Comparison of ENCODE assay signal across 35 cellular contexts in the genomic region with DNA sequence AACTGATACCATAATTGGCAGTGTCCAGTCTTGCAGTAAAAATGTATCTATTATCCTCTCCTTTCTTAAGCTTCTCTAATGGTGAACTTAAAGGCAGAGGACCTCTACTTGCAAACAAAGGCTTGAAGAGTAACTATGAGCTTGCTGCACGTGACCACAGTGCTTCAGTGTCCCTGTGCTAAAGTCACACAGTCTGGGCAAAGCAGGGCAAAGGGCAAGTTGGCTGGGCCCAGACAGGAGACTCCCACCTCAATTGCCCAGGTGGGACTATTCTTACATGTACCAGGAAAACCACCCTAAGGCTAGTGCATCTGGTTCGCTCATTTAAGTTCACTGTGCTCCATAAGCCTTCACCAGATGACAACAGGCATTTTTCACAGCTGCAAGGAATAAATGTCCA.
DNase-seq lines count a peak whose midpoint lies in the region; ATAC-seq, FAIRE-seq and TF ChIP-seq lines count a peak whose summit lies in the region.
"Had no signal": no experiment of that assay in that cellular context is flagged by ENCODE, and none has a peak within 500 bp of the region (broad histone marks: within the 10 kb centered on the region; RNA-seq: fewer than 3 reads in every experiment).

No MANE protein-coding gene starts in this region.

- intact Hi-C loops in HepG2 (cut with micrococcal nuclease; ENCODE audit: unreplicated experiment), result no loop called here
- intact Hi-C loops in right lobe of liver (cut with DNase I), result no loop called here
- intact Hi-C loops in K562 (cut with micrococcal nuclease), result no loop called here
- intact Hi-C loops in esophagus muscularis mucosa (cut with DNase I), result no loop called here

- TF ChIP-seq CTCF in HepG2 (CRISPR knock-in tag; IDR thresholded peaks at IDR 0.05), result no peak
- TF ChIP-seq CTCF in right lobe of liver (IDR thresholded peaks at IDR 0.05), result no peak
- no peak for TF ChIP-seq CTCF in K562 (IDR thresholded peaks at IDR 0.05 in 2 of 3, conservative IDR thresholded peaks at IDR 0.05 in 1 of 3; ENCODE audit: insufficient read depth in 2 of 3, low read depth in 1 of 3, low read length in 3 of 3)
- no peak for TF ChIP-seq CTCF in esophagus muscularis mucosa (IDR thresholded peaks at IDR 0.05)

- H2AFZ ChIP-seq in HepG2 (ENCODE audit: low read length) (no peak overlapping the region), K562 (ENCODE audit: low read depth, low read length) (no peak overlapping the region)

- TF ChIP-seq RAD21 in HepG2 (CRISPR knock-in tag; IDR thresholded peaks at IDR 0.05) (no peak), K562 (CRISPR knock-in tag; conservative IDR thresholded peaks at IDR 0.05 in 1 of 2, IDR thresholded peaks at IDR 0.05 in 1 of 2) (no peak)

- H3K27ac ChIP-seq in HepG2 (ENCODE audit: extremely low read length, insufficient read depth, low read length) (no peak overlapping the region), right lobe of liver (no peak overlapping the region), K562 (ENCODE audit: extremely low read depth, low read depth, low read length) (no peak overlapping the region), esophagus muscularis mucosa (replicated peaks in 1 of 4) (no peak overlapping the region), small intestine (ENCODE audit: low read depth in 1 of 2, low read length in 1 of 2) (no peak overlapping the region)
- H3K27ac ChIP-seq: 22Rv1; A549; BLaER1; BLaER1 treated with 17β-estradiol and CSF1 and Interleukin-3, amounts not matched to agents 10 nM and 100 nM; C4-2B had no signal

- peaks cover 35% of the 10 kb centered on the region for H3K4me1 ChIP-seq in HepG2 (ENCODE audit: insufficient read depth, low read length)
- H3K4me1 ChIP-seq in right lobe of liver, result no peaks in the 10 kb centered on the region
- H3K4me1 ChIP-seq in K562 (replicated peaks in 1 of 2; ENCODE audit: control insufficient read depth in 2 of 2, insufficient read depth in 2 of 2, low read length in 2 of 2), result no peaks in the 10 kb centered on the region
- no peaks in the 10 kb centered on the region for H3K4me1 ChIP-seq in esophagus muscularis mucosa
- no peaks in the 10 kb centered on the region for H3K4me1 ChIP-seq in small intestine (ENCODE audit: control insufficient read depth in 2 of 2, insufficient read depth in 1 of 2, low read depth in 1 of 2, low read length in 1 of 2)
- H3K4me1 ChIP-seq: A549, BE2C had no signal

- H3K4me2 ChIP-seq in HepG2 (ENCODE audit: low read depth, low read length) (0 out of 2 replicates have a peak overlapping the region, but pooled peaks have one; percentile 2), K562 (ENCODE audit: insufficient read depth, low read length) (no peak overlapping the region)
- H3K4me2 ChIP-seq: A549; BLaER1; BLaER1 treated with 17β-estradiol and CSF1 and Interleukin-3, amounts not matched to agents 10 nM and 100 nM had no signal

- H3K36me3 ChIP-seq in HepG2 (replicated peaks in 1 of 2; ENCODE audit: control insufficient read depth in 1 of 2, insufficient read depth in 2 of 2, low read length in 2 of 2) (no peaks in the 10 kb centered on the region), right lobe of liver (no peaks in the 10 kb centered on the region), K562 (ENCODE audit: control insufficient read depth, insufficient read depth, low read length) (no peaks in the 10 kb centered on the region), esophagus muscularis mucosa (no peaks in the 10 kb centered on the region), small intestine (ENCODE audit: control insufficient read depth in 2 of 2, insufficient read depth in 2 of 2, low read length in 2 of 2) (no peaks in the 10 kb centered on the region)
- H3K36me3 ChIP-seq: BE2C; BLaER1; BLaER1 treated with 17β-estradiol and CSF1 and Interleukin-3, amounts not matched to agents 10 nM and 100 nM had no signal

- in situ Hi-C loops in HepG2 (cut with HindIII; ENCODE audit: extremely low pct_ligation_motif_present, low pct_unique_long_range_greater_than_20kb) (no loop called here), K562 (cut with MboI) (no loop called here)

- BruUV-seq in HepG2 (replicated peaks; lab: Mats Ljungman, UMichigan), result no TSS peak
- no TSS peak for BruUV-seq in K562 (replicated peaks; lab: Mats Ljungman, UMichigan)

- POLR2A ChIA-PET in HepG2 (lab: Yijun Ruan, JAX) (no interaction called here), K562 (lab: Yijun Ruan, JAX) (interaction anchor here (0.8 kb wide), 1 partner anchor 1525 kb away, joined by 3 read pairs; no protein-coding TSS in a partner anchor)

- CTCF ChIA-PET in HepG2 (lab: Yijun Ruan, JAX; ENCODE audit: low intra/inter-chr PET ratio, low total read pairs) (no interaction called here), K562 (lab: Yijun Ruan, JAX; ENCODE audit: low intra/inter-chr PET ratio) (no interaction called here)

- DNase-seq in HepG2 (ENCODE audit: low spot score) (peak; percentile 20), right lobe of liver (no peak), K562 (ENCODE audit: extremely low read depth in 1 of 4, low spot score in 3 of 4) (no peak), esophagus muscularis mucosa (ENCODE audit: extremely low spot score) (peak; percentile 72), small intestine (peak; percentile 9), RPMI8226 (no peak)
- DNase-seq: 8988T; ACHN; AML-193; BE2C; C1 segment of cervical spinal cord; Caco-2; Calu3; CD4-positive, alpha-beta memory T cell; CD4-positive, alpha-beta T cell; CD4-positive, CD25-positive, alpha-beta regulatory T cell; CD8-positive, alpha-beta memory T cell; CD8-positive, alpha-beta T cell; COR-L47; DMS 273 treated with DMSO at 0.1 percent for 48 hours; DMS153; DMS53; DMS79; DMS79 treated with DMSO at 0.1 percent for 48 hours; DND-41; EL had no signal

- WGBS in HepG2 (ENCODE audit: low lambda C conversion rate), result 46% methylated on average over 2 of the region's 2 CpGs
- WGBS in right lobe of liver (ENCODE audit: insufficient coverage, low coverage, low lambda C conversion rate, missing lambda C conversion rate), result no CpG with 5 or more reads among the region's 2 CpGs
- WGBS in K562 (ENCODE audit: insufficient coverage, low coverage, missing lambda C conversion rate), result 0% methylated on average over 2 of the region's 2 CpGs
- WGBS in esophagus muscularis mucosa, result 64% methylated on average over 2 of the region's 2 CpGs
- WGBS in small intestine, 3 donors, result 63 to 80% (median 75%) methylated on average over 2 of the region's 2 CpGs

- H3K9ac ChIP-seq in HepG2 (ENCODE audit: insufficient read depth, low read depth, low read length) (no peak overlapping the region), K562 (ENCODE audit: insufficient read depth in 1 of 2, low read depth in 2 of 2, low read length in 2 of 2) (no peak overlapping the region)
- H3K9ac ChIP-seq: BLaER1; BLaER1 treated with 17β-estradiol and CSF1 and Interleukin-3, amounts not matched to agents 10 nM and 100 nM had no signal

- TF ChIP-seq EP300 in HepG2 (IDR thresholded peaks at IDR 0.05; ENCODE audit: low read depth in 2 of 2, low read length in 2 of 2) (no peak), HepG2 (CRISPR knock-in tag; IDR thresholded peaks at IDR 0.05; ENCODE audit: borderline replicate concordance) (no peak), K562 (IDR thresholded peaks at IDR 0.05; ENCODE audit: low read length) (no peak), esophagus muscularis mucosa (IDR thresholded peaks at IDR 0.05) (no peak)

- H4K20me1 ChIP-seq in HepG2 (ENCODE audit: insufficient read depth, low read length) (no peaks in the 10 kb centered on the region), K562 (replicated peaks; ENCODE audit: control insufficient read depth, insufficient read depth, low read length) (no peaks in the 10 kb centered on the region; the same call in 1 of the 2 replicates)
- H4K20me1 ChIP-seq: BLaER1; BLaER1 treated with 17β-estradiol and CSF1 and Interleukin-3, amounts not matched to agents 10 nM and 100 nM had no signal

- FAIRE-seq in HepG2 (lab: Jason Lieb, UNC) (no peak), K562 (lab: Jason Lieb, UNC) (no peak), small intestine (lab: Jason Lieb, UNC) (no peak)
- FAIRE-seq: A204.1, A549, D721Med had no signal

- H3K79me2 ChIP-seq in HepG2 (ENCODE audit: insufficient read depth, low read length) (no peaks in the 10 kb centered on the region), K562 (ENCODE audit: control insufficient read depth, insufficient read depth, low read length) (no peaks in the 10 kb centered on the region)

- H3K4me3 ChIP-seq in HepG2 (replicated peaks in 1 of 3; ENCODE audit: insufficient read depth in 1 of 3, low read depth in 2 of 3, low read length in 3 of 3), result no peak overlapping the region
- H3K4me3 ChIP-seq in right lobe of liver, result no peak overlapping the region
- no peak overlapping the region for H3K4me3 ChIP-seq in K562
- no peak overlapping the region for H3K4me3 ChIP-seq in esophagus muscularis mucosa
- no peak overlapping the region for H3K4me3 ChIP-seq in small intestine (ENCODE audit: low read depth in 1 of 2, low read length in 2 of 2)
- H3K4me3 ChIP-seq: A549; BLaER1; BLaER1 treated with 17β-estradiol and CSF1 and Interleukin-3, amounts not matched to agents 10 nM and 100 nM had no signal

- no peak for TF ChIP-seq POLR2A in HepG2 (IDR thresholded peaks at IDR 0.05; ENCODE audit: insufficient read depth in 1 of 2, low read depth in 2 of 2, low read length in 2 of 2)
- TF ChIP-seq POLR2A in right lobe of liver (IDR thresholded peaks at IDR 0.05), result no peak
- no peak for TF ChIP-seq POLR2A in K562 (conservative IDR thresholded peaks at IDR 0.05)
- TF ChIP-seq POLR2A in esophagus muscularis mucosa (IDR thresholded peaks at IDR 0.05; ENCODE audit: low read depth), result no peak

- H3K27me3 ChIP-seq in HepG2 (ENCODE audit: control insufficient read depth in 1 of 2, insufficient read depth in 2 of 2, low read length in 2 of 2) (peaks cover 0 to 2% of the 10 kb centered on the region in 2 experiments; a peak in 1 of 5 replicates), right lobe of liver (no peaks in the 10 kb centered on the region), K562 (ENCODE audit: control insufficient read depth in 2 of 2, insufficient read depth in 2 of 2, low read length in 2 of 2) (peaks cover 4 to 10% of the 10 kb centered on the region in 2 experiments), esophagus muscularis mucosa (peaks cover 0 to 15% (median 0%) of the 10 kb centered on the region in 4 donors), small intestine (ENCODE audit: control insufficient read depth in 2 of 2, insufficient read depth in 2 of 2, low read length in 2 of 2) (no peaks in the 10 kb centered on the region)
- H3K27me3 ChIP-seq: BE2C, BLaER1 had no signal

- H3K9me1 ChIP-seq in K562 (ENCODE audit: control insufficient read depth, insufficient read depth, low read length), result no peaks in the 10 kb centered on the region

- H3K9me3 ChIP-seq in HepG2 (ENCODE audit: low read length), result no peaks in the 10 kb centered on the region
- H3K9me3 ChIP-seq in right lobe of liver, result no peaks in the 10 kb centered on the region
- H3K9me3 ChIP-seq in K562 (replicated peaks; ENCODE audit: control insufficient read depth, insufficient read depth, low read depth, low read length), result no peaks in the 10 kb centered on the region
- H3K9me3 ChIP-seq in esophagus muscularis mucosa, result no peaks in the 10 kb centered on the region
- H3K9me3 ChIP-seq in small intestine (ENCODE audit: control insufficient read depth, low read depth), result no peaks in the 10 kb centered on the region
- H3K9me3 ChIP-seq: A549; BE2C; BLaER1; BLaER1 treated with 17β-estradiol and CSF1 and Interleukin-3, amounts not matched to agents 10 nM and 100 nM; Caco-2 had no signal

- ATAC-seq in HepG2 (peak; percentile 51; the same call in 2 of the 3 replicates), right lobe of liver (no peak), K562 (no peak), GM18511 (IDR thresholded peaks at IDR 0.05; ENCODE audit: unreplicated experiment) (no peak), HG02798 (IDR thresholded peaks at IDR 0.05; ENCODE audit: poor library complexity, unreplicated experiment) (no peak)
- ATAC-seq: A549; CD8-positive, alpha-beta T cell had no signal

Comparison
In these comparisons a context has a peak if more than half of its experiments do, and no peak if none do; other contexts are left out.
1. DNase-seq: peak in HepG2 (single experiment), esophagus muscularis mucosa (single experiment) and small intestine (single experiment); none in right lobe of liver (0 of 3), K562 (0 of 4) and RPMI8226 (single experiment).
2. Of the 241 proteins assayed by ChIP-seq in both HepG2 and K562: peak only in HepG2: BHLHE40 and ZNF121; only in K562: TFE3; in both: USF2; in neither: 236; mixed calls (peak in some experiments, not most) for 1.